Comparison of ENCODE assay signal across 13 cellular contexts in the genomic region with DNA sequence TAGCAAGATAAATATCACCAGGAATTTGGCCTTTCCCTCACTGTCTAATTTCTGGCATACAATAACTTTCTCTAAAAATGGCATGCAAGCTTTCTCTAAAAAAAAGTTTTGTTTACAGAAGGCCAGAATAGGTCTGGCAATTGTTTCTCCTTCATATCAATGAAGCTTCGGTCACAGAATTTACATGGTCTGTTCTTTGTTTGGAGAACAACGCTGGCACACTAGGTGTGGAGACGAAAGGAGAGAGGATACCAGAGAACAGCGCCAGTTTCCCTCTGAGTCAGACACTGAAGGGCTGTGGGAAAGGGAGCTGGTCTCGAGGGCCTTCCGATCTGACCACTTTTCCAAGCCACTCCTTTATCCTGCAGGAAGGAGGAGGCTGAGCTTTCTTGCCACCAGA.
DNase-seq lines count a peak whose midpoint lies in the region; ATAC-seq and TF ChIP-seq lines count a peak whose summit lies in the region.
"Had no signal": no experiment of that assay in that cellular context is flagged by ENCODE, and none has a peak within 500 bp of the region (broad histone marks: within the 10 kb centered on the region; RNA-seq: fewer than 3 reads in every experiment).

No MANE protein-coding gene starts in this region.

- no peaks in the 10 kb centered on the region for H4K20me1 ChIP-seq in osteoblast (ENCODE audit: insufficient read depth, low read length)

- H3K4me3 ChIP-seq in CD8-positive, alpha-beta T cell (ENCODE audit: low read depth, low read length): no peak overlapping the region
- peak overlapping the region; percentile 24 for H3K4me3 ChIP-seq in osteoblast (ENCODE audit: insufficient read depth, low read length)

- no peaks in the 10 kb centered on the region for H3K36me3 ChIP-seq in CD8-positive, alpha-beta T cell (ENCODE audit: insufficient read depth, low read length)
- no peaks in the 10 kb centered on the region for H3K36me3 ChIP-seq in osteoblast (ENCODE audit: insufficient read depth, low read length)
- H3K36me3 ChIP-seq: WERI-Rb-1 had no signal

- no peaks in the 10 kb centered on the region for H3K79me2 ChIP-seq in osteoblast (ENCODE audit: insufficient read depth, low read length)

- H3K36me3 Mint-ChIP-seq in CD8-positive, alpha-beta T cell: peaks cover 2% of the 10 kb centered on the region

- no peak overlapping the region for H3K27ac ChIP-seq in CD8-positive, alpha-beta T cell (ENCODE audit: low read depth, low read length)
- H3K27ac ChIP-seq in osteoblast (ENCODE audit: low read depth, low read length) (peak overlapping the region; percentile 18), caudate nucleus (ENCODE audit: low read depth, low read length) (no peak overlapping the region)
- H3K27ac ChIP-seq: KMS-11, WERI-Rb-1 had no signal

- no peak for ATAC-seq in CD8-positive, alpha-beta T cell
- no peak for ATAC-seq in HG03460 (IDR thresholded peaks at IDR 0.05; ENCODE audit: unreplicated experiment)

- no peaks in the 10 kb centered on the region for H3K27me3 ChIP-seq in CD8-positive, alpha-beta T cell (ENCODE audit: insufficient read depth, low read length)
- H3K27me3 ChIP-seq in osteoblast (ENCODE audit: insufficient read depth, low read length): no peaks in the 10 kb centered on the region

- peak overlapping the region; percentile 69 for H3K4me2 ChIP-seq in osteoblast (ENCODE audit: insufficient read depth, low read length)
- H3K4me2 ChIP-seq: KMS-11 had no signal

- intact Hi-C loops in CD8-positive, alpha-beta T cell (cut with DNase I, micrococcal nuclease): loop anchor here (2.0 to 5.0 kb wide), 4 partner anchors 15 to 60 kb away; partner anchors contain the start of genes ITGA1 (in 1 of the 2) and PELO (in 1 of the 2)

- CTCF ChIA-PET in CD8-positive, alpha-beta T cell (lab: Charles Lee): interaction anchor here (1.3 to 1.9 kb wide), 2 partner anchors 11 to 13 kb away, joined by 3 to 6 read pairs; no protein-coding TSS in a partner anchor

- peaks cover 72% of the 10 kb centered on the region for H3K4me1 Mint-ChIP-seq in CD8-positive, alpha-beta T cell (ENCODE audit: low read depth)

- DNase-seq in CD8-positive, alpha-beta T cell: no peak
- peak; percentile 35 for DNase-seq in SK-N-DZ (ENCODE audit: low spot score)
- DNase-seq in fibroblast of peridontal ligament (ENCODE audit: extremely low read depth): peak; percentile 78
- DNase-seq in osteoblast (ENCODE audit: insufficient read length, low spot score, missing footprints): peak; percentile 49
- DNase-seq in caudate nucleus (lab: John Stamatoyannopoulos, UW): no peak
- DNase-seq in NCI-H2171 (lab: John Stamatoyannopoulos, UW): no peak
- no peak for DNase-seq in GM10266 (ENCODE audit: extremely low spot score)
- DNase-seq: DMS 273 treated with DMSO at 0.1 percent for 48 hours, GOT3, WERI-Rb-1 had no signal

- POLR2A ChIA-PET in CD8-positive, alpha-beta T cell (lab: Charles Lee): interaction anchor here (0.8 to 2.9 kb wide), 4 partner anchors 9 to 31 kb away, joined by 3 to 11 read pairs (median 7); no protein-coding TSS in a partner anchor

- peaks cover 35% of the 10 kb centered on the region for H3K4me1 ChIP-seq in CD8-positive, alpha-beta T cell (ENCODE audit: insufficient read depth, low read length)
- peaks cover 6% of the 10 kb centered on the region for H3K4me1 ChIP-seq in osteoblast (ENCODE audit: insufficient read depth, low read length)

- H3K9me3 ChIP-seq in CD8-positive, alpha-beta T cell (ENCODE audit: low read length): no peaks in the 10 kb centered on the region
- H3K9me3 ChIP-seq in osteoblast (ENCODE audit: low read depth, low read length): no peaks in the 10 kb centered on the region

- peak overlapping the region; percentile 83 for H2AFZ ChIP-seq in osteoblast (ENCODE audit: low read length)

- peaks cover 11% of the 10 kb centered on the region for H3K9me3 Mint-ChIP-seq in CD8-positive, alpha-beta T cell
- H3K9me3 Mint-ChIP-seq: dendritic cell treated with granulocyte-macrophage colony-stimulating factor and Interleukin-4, amounts not matched to agents 40 ng/mL and 50 ng/mL, for 4 days had no signal

- no peak for TF ChIP-seq CTCF in CD8-positive, alpha-beta T cell (IDR thresholded peaks at IDR 0.05)
- TF ChIP-seq CTCF in osteoblast (IDR thresholded peaks at IDR 0.05; ENCODE audit: extremely low read depth, low read depth, low read length) (no peak), GM10266 (IDR thresholded peaks at IDR 0.05; ENCODE audit: control insufficient read depth, insufficient read depth, low read depth, missing control alignments) (no peak)

- H3K27me3 Mint-ChIP-seq in CD8-positive, alpha-beta T cell (ENCODE audit: low read depth): no peaks in the 10 kb centered on the region
- H3K27me3 Mint-ChIP-seq: dendritic cell treated with granulocyte-macrophage colony-stimulating factor and Interleukin-4, amounts not matched to agents 40 ng/mL and 50 ng/mL, for 4 days had no signal

- H3K27ac Mint-ChIP-seq in CD8-positive, alpha-beta T cell: peak overlapping the region; percentile 69
- H3K27ac Mint-ChIP-seq: dendritic cell treated with granulocyte-macrophage colony-stimulating factor and Interleukin-4, amounts not matched to agents 40 ng/mL and 50 ng/mL, for 4 days had no signal

- no peak overlapping the region for H3K4me3 Mint-ChIP-seq in CD8-positive, alpha-beta T cell
- H3K4me3 Mint-ChIP-seq: dendritic cell treated with granulocyte-macrophage colony-stimulating factor and Interleukin-4, amounts not matched to agents 40 ng/mL and 50 ng/mL, for 4 days had no signal

Comparison
In these comparisons a context has a peak if more than half of its experiments do, and no peak if none do; other contexts are left out.
1. DNase-seq: peak in SK-N-DZ (single experiment), fibroblast of peridontal ligament (single experiment) and osteoblast (single experiment); none in CD8-positive, alpha-beta T cell (0 of 7), caudate nucleus (0 of 61), NCI-H2171 (single experiment) and GM10266 (single experiment).